ENCODE assay signal across 16 cellular contexts in genomic region chr13:39397866-39398265, GRCh38.
A peak's percentile ranks its signal among the peaks of the same experiment; 100 is the strongest.
DNase-seq lines count a peak whose midpoint lies in the region; ATAC-seq and TF ChIP-seq lines count a peak whose summit lies in the region.
"Had no signal": no experiment of that assay in that cellular context is flagged by ENCODE, and none has a peak within 500 bp of the region (broad histone marks: within the 10 kb centered on the region; RNA-seq: fewer than 3 reads in every experiment).

No MANE protein-coding gene starts in this region.

- no peak overlapping the region for H3K4me3 Mint-ChIP-seq in nephron progenitor cell
- H3K4me3 Mint-ChIP-seq: CD8-positive, alpha-beta T cell; GM23338 had no signal

- peaks cover 4% of the 10 kb centered on the region for H3K9me3 Mint-ChIP-seq in nephron progenitor cell
- H3K9me3 Mint-ChIP-seq: CD8-positive, alpha-beta T cell; GM23338 had no signal

- 43 to 53% methylated on average over 3 of the region's 3 CpGs for WGBS in heart right ventricle, 2 donors

- ATAC-seq in heart right ventricle (peak; percentile 24 to 76 (median 54)), HG02973 (IDR thresholded peaks at IDR 0.05; ENCODE audit: unreplicated experiment) (no peak), foreskin keratinocyte (no peak)
- ATAC-seq: CD8-positive, alpha-beta T cell; GM23338 had no signal

- H3K4me1 Mint-ChIP-seq in nephron progenitor cell = peaks cover 47% of the 10 kb centered on the region

- H3K36me3 ChIP-seq in heart right ventricle = no peaks in the 10 kb centered on the region
- H3K36me3 ChIP-seq in uterus = no peaks in the 10 kb centered on the region

- intact Hi-C loops in heart right ventricle (cut with DNase I) = loop anchor here in 2 of 10 donors (5.0 to 10.0 kb wide), 2 partner anchors 71 to 133 kb away; no protein-coding TSS in a partner anchor
- intact Hi-C loops in uterus (cut with DNase I; ENCODE audit: low total_unique reads) = no loop called here

- peak overlapping the region; percentile 21 for H3K27ac Mint-ChIP-seq in nephron progenitor cell
- H3K27ac Mint-ChIP-seq: CD8-positive, alpha-beta T cell; GM23338 had no signal

- peaks cover 10% of the 10 kb centered on the region for H3K36me3 Mint-ChIP-seq in nephron progenitor cell (ENCODE audit: low read depth)
- H3K36me3 Mint-ChIP-seq: CD8-positive, alpha-beta T cell had no signal

- no peak for TF ChIP-seq POLR2A in uterus (IDR thresholded peaks at IDR 0.05)

- no peaks in the 10 kb centered on the region for H3K27me3 Mint-ChIP-seq in nephron progenitor cell (ENCODE audit: low read depth, poor library complexity)

- H3K27ac ChIP-seq in coronary artery (peak overlapping the region; percentile 77 to 80), heart right ventricle (peak overlapping the region in 7 of 10 donors; percentile 32 to 73 (median 51)), uterus (peak overlapping the region; percentile 49 to 58), foreskin keratinocyte (no peak overlapping the region)
- H3K27ac ChIP-seq: RWPE1 had no signal

- peaks cover 0 to 89% (median 60%) of the 10 kb centered on the region in 9 donors for H3K4me1 ChIP-seq in heart right ventricle
- H3K4me1 ChIP-seq in uterus = peaks cover 0 to 3% of the 10 kb centered on the region in 2 donors
- no peaks in the 10 kb centered on the region for H3K4me1 ChIP-seq in foreskin keratinocyte

- H3K4me3 ChIP-seq in coronary artery = peak overlapping the region; percentile 33
- peak overlapping the region in 1 of 10 donors; percentile 4 for H3K4me3 ChIP-seq in heart right ventricle
- H3K4me3 ChIP-seq in uterus = no peak overlapping the region
- no peak overlapping the region for H3K4me3 ChIP-seq in foreskin fibroblast (ENCODE audit: low read depth in 1 of 2, low read length in 2 of 2)
- H3K4me3 ChIP-seq: GM23338 had no signal

- DNase-seq in coronary artery (ENCODE audit: low spot score) (no peak), heart right ventricle (no peak), nephron progenitor cell (no peak), uterus (peak in 1 of 2 donors; percentile 28), foreskin fibroblast (no peak), foreskin keratinocyte (no peak)
- DNase-seq: CD8-positive, alpha-beta T cell; GF-D8; KBM-7; NCI-H1436 treated with DMSO at 0.1 percent for 48 hours; NCI-H226; NCI-H526; OCI-M1 had no signal

- TF ChIP-seq CTCF in coronary artery (IDR thresholded peaks at IDR 0.05) = no peak
- no peak for TF ChIP-seq CTCF in heart right ventricle (IDR thresholded peaks at IDR 0.05)
- no peak for TF ChIP-seq CTCF in nephron progenitor cell (IDR thresholded peaks at IDR 0.05)
- TF ChIP-seq CTCF in uterus (IDR thresholded peaks at IDR 0.05) = no peak
- no peak for TF ChIP-seq CTCF in foreskin fibroblast (IDR thresholded peaks at IDR 0.05; ENCODE audit: low read depth, low read length)
- TF ChIP-seq CTCF in foreskin keratinocyte (conservative IDR thresholded peaks at IDR 0.05) = no peak

- H3K9me3 ChIP-seq in heart right ventricle = peaks cover 0 to 4% (median 0%) of the 10 kb centered on the region in 11 donors
- H3K9me3 ChIP-seq in uterus = no peaks in the 10 kb centered on the region

- H3K27me3 ChIP-seq in heart right ventricle (no peaks in the 10 kb centered on the region), uterus (no peaks in the 10 kb centered on the region), foreskin keratinocyte (no peaks in the 10 kb centered on the region)

Comparison
In these comparisons a context has a peak if more than half of its experiments do, and no peak if none do; other contexts are left out.
1. ATAC-seq: peak in heart right ventricle (8 of 8); none in HG02973 (single experiment) and foreskin keratinocyte (single experiment).